ENCODE assay signal across 20 cellular contexts in genomic region chr5:176886336-176887251, GRCh38. TPM values are rescaled to one million over a fixed set of nuclear protein-coding genes. Genes with fewer than 3 reads are reported as not detected.
A peak's percentile ranks its signal among the peaks of the same experiment; 100 is the strongest.
DNase-seq lines count a peak whose midpoint lies in the region; TF ChIP-seq lines count a peak whose summit lies in the region.
"Had no signal": no experiment of that assay in that cellular context is flagged by ENCODE, and none has a peak within 500 bp of the region (broad histone marks: within the 10 kb centered on the region; RNA-seq: fewer than 3 reads in every experiment).

No MANE protein-coding gene starts in this region.

- in situ Hi-C loops in GM13977 (cut with MboI; ENCODE audit: low pct_unique_long_range_greater_than_20kb, low sequenced_read_pairs, unreplicated experiment) = no loop called here

- H3K9me3 Mint-ChIP-seq in endothelial cell (ENCODE audit: unreplicated experiment) = no peaks in the 10 kb centered on the region
- H3K9me3 Mint-ChIP-seq in CD4-positive, alpha-beta memory T cell = no peaks in the 10 kb centered on the region
- H3K9me3 Mint-ChIP-seq: GM23338 had no signal

- no peak overlapping the region for H3K27ac Mint-ChIP-seq in endothelial cell (ENCODE audit: unreplicated experiment)
- H3K27ac Mint-ChIP-seq in CD4-positive, alpha-beta memory T cell = no peak overlapping the region
- H3K27ac Mint-ChIP-seq: GM23338 had no signal

- H3K27me3 ChIP-seq in CD4-positive, alpha-beta memory T cell (ENCODE audit: insufficient read depth, low read length) = no peaks in the 10 kb centered on the region
- H3K27me3 ChIP-seq: Peyer's patch had no signal

- H3K36me3 Mint-ChIP-seq in endothelial cell (ENCODE audit: low read depth, unreplicated experiment) = peaks cover 8% of the 10 kb centered on the region
- no peaks in the 10 kb centered on the region for H3K36me3 Mint-ChIP-seq in CD4-positive, alpha-beta memory T cell

- DNase-seq in GM13977 (ENCODE audit: low spot score) (peak; percentile 13), Kasumi-1 (lab: John Stamatoyannopoulos, UW) (peak; percentile 55 to 59), endothelial cell (ENCODE audit: low spot score) (peak; percentile 2), posterior vena cava (ENCODE audit: low spot score) (peak; percentile 53), pons (ENCODE audit: low spot score) (no peak)
- DNase-seq in stimulated activated CD4-positive, alpha-beta T cell treated with anti-CD3 and anti-CD28 coated beads, Interleukin-2, amount 100 ng/mL, for 48 hours = no peak
- no peak for DNase-seq in CD4-positive, alpha-beta memory T cell
- DNase-seq: DMS 273 treated with DMSO at 0.1 percent for 48 hours, Karpas-422, MV-4-11, NCI-H1417 treated with DMSO at 0.1 percent for 48 hours, NCI-H2029, NCI-H2171 treated with DMSO at 0.1 percent for 48 hours, NCI-H510A, SHP77 treated with DMSO at 0.1 percent for 48 hours had no signal

- POLR2A ChIA-PET in CD4-positive, alpha-beta memory T cell (lab: Charles Lee; ENCODE audit: partially characterized antibody) = no interaction called here

- no peak overlapping the region for H3K4me3 ChIP-seq in CD4-positive, alpha-beta memory T cell (ENCODE audit: low read length in 2 of 2)
- H3K4me3 ChIP-seq: GM23338, Peyer's patch had no signal

- peaks cover 20% of the 10 kb centered on the region for H3K27me3 Mint-ChIP-seq in endothelial cell (ENCODE audit: unreplicated experiment)
- H3K27me3 Mint-ChIP-seq in CD4-positive, alpha-beta memory T cell = peaks cover 1 to 7% of the 10 kb centered on the region in 2 donors

- CTCF ChIA-PET in CD4-positive, alpha-beta memory T cell (lab: Charles Lee; ENCODE audit: partially characterized antibody) = no interaction called here

- intact Hi-C loops in posterior vena cava (cut with DNase I) = no loop called here
- intact Hi-C loops in CD4-positive, alpha-beta memory T cell (cut with micrococcal nuclease) = no loop called here

- no peak for TF ChIP-seq CTCF in GM13977 (IDR thresholded peaks at IDR 0.05; ENCODE audit: extremely low read depth, insufficient read depth, missing control alignments)
- TF ChIP-seq CTCF in endothelial cell (IDR thresholded peaks at IDR 0.05; ENCODE audit: unreplicated experiment) = no peak

- H3K36me3 ChIP-seq in CD4-positive, alpha-beta memory T cell (ENCODE audit: insufficient read depth, low read length) = no peaks in the 10 kb centered on the region
- H3K36me3 ChIP-seq: Peyer's patch had no signal

- H3K4me3 Mint-ChIP-seq in endothelial cell (ENCODE audit: unreplicated experiment) = no peak overlapping the region
- H3K4me3 Mint-ChIP-seq in CD4-positive, alpha-beta memory T cell = no peak overlapping the region
- H3K4me3 Mint-ChIP-seq: GM23338 had no signal

- peaks cover 15% of the 10 kb centered on the region for H3K4me1 Mint-ChIP-seq in endothelial cell (ENCODE audit: unreplicated experiment)
- peaks cover 0 to 5% (median 2%) of the 10 kb centered on the region in 4 donors for H3K4me1 Mint-ChIP-seq in CD4-positive, alpha-beta memory T cell

- H3K4me1 ChIP-seq in CD4-positive, alpha-beta memory T cell (ENCODE audit: insufficient read depth, low read length) = no peaks in the 10 kb centered on the region
- H3K4me1 ChIP-seq: Peyer's patch had no signal

- H3K27ac ChIP-seq in CD4-positive, alpha-beta memory T cell (ENCODE audit: low read depth, low read length) = no peak overlapping the region
- H3K27ac ChIP-seq: Peyer's patch had no signal

- no peaks in the 10 kb centered on the region for H3K9me3 ChIP-seq in CD4-positive, alpha-beta memory T cell (ENCODE audit: control insufficient read depth in 1 of 2, low read length in 2 of 2)
- H3K9me3 ChIP-seq: Peyer's patch had no signal

RNA-seq across cellular contexts. Expression of gene HK3, which starts 12.6 kb away (rescaled TPM):
- total RNA-seq in endothelial cell (ENCODE audit: unreplicated experiment) = 0.51 TPM
- total RNA-seq in posterior vena cava = 10 to 100 TPM; 16.9 to 36.2 TPM
- total RNA-seq in CD4-positive, alpha-beta memory T cell = 1 to 10 TPM; 1.5 to 3.1 TPM
- not detected for polyA plus RNA-seq in CD4-positive, alpha-beta memory T cell
- total RNA-seq: Daoy, GM23338 had no signal
- polyA plus RNA-seq: AG04450, BJ, GM23338 had no signal

Comparison
In these comparisons a context has a peak if more than half of its experiments do, and no peak if none do; other contexts are left out.
1. DNase-seq: peak in GM13977 (single experiment), Kasumi-1 (2 of 2), endothelial cell (single experiment) and posterior vena cava (single experiment); none in pons (single experiment), stimulated activated CD4-positive, alpha-beta T cell treated with anti-CD3 and anti-CD28 coated beads, Interleukin-2, amount 100 ng/mL, for 48 hours (0 of 2) and CD4-positive, alpha-beta memory T cell (0 of 5).
2. RNA of gene HK3, which starts 12.6 kb away (total RNA-seq): 16.9 to 36.2 TPM in posterior vena cava; 1.5 to 3.1 TPM in CD4-positive, alpha-beta memory T cell and 0.51 TPM in endothelial cell (single experiment); every median in the first group is over 4 times any median in the second.